Comparison of ENCODE assay signal across 1 cellular context in the genomic region with DNA sequence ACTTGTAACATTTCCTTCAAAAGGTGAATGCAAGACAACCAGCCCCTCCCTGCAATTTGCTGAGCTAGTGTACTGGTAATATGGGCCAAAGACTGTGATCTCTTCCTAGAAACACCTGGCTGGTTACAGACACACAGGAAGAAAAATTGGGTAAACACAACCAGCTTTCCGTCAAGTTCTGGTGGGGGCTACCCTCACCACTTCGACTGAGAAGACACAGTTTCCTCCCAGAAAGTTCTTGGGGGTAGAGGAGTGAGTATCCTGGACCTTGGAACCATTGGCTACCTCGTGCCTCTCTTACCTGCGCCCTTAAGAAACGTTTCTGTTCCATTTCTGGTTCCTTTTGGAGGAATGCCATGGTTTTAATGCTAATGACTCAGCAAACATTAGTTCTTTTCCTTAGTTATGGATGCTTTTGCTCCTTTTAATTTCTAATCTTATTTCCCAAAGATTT.
TF ChIP-seq lines count a peak whose summit lies in the region.

No MANE protein-coding gene starts in this region.

TF ChIP-seq in K562, 482 proteins besides CTCF, POLR2A, EP300 and RAD21:
- TF ChIP-seq ZFP36 (IDR thresholded peaks at IDR 0.05; ENCODE audit: low read depth, low read length, partially characterized antibody) (no peak), MAFF (IDR thresholded peaks at IDR 0.05; ENCODE audit: low read length) (peak; percentile 24; the same call in 1 of the 2 replicates), C11orf30 (IDR thresholded peaks at IDR 0.05; ENCODE audit: low read depth) (peak; percentile 37; the same call in 1 of the 2 replicates), ZNF316 (IDR thresholded peaks at IDR 0.05) (peak; percentile 52; the same call in 1 of the 2 replicates), NFE2 (IDR thresholded peaks at IDR 0.05; ENCODE audit: low read depth) (peak; percentile 51; the same call in 1 of the 2 replicates), MAFG (tag; conservative IDR thresholded peaks at IDR 0.05) (peak; percentile 69)
- TF ChIP-seq, protein P1, sequence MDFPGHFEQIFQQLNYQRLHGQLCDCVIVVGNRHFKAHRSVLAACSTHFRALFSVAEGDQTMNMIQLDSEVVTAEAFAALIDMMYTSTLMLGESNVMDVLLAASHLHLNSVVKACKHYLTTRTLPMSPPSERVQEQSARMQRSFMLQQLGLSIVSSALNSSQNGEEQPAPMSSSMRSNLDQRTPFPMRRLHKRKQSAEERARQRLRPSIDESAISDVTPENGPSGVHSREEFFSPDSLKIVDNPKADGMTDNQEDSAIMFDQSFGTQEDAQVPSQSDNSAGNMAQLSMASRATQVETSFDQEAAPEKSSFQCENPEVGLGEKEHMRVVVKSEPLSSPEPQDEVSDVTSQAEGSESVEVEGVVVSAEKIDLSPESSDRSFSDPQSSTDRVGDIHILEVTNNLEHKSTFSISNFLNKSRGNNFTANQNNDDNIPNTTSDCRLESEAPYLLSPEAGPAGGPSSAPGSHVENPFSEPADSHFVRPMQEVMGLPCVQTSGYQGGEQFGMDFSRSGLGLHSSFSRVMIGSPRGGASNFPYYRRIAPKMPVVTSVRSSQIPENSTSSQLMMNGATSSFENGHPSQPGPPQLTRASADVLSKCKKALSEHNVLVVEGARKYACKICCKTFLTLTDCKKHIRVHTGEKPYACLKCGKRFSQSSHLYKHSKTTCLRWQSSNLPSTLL (IDR thresholded peaks at IDR 0.05) = no peak
